Comparison of ENCODE assay signal across 20 cellular contexts in genomic region chr19:35890113-35890650, GRCh38. TPM values are rescaled to one million over a fixed set of nuclear protein-coding genes. Genes with fewer than 3 reads are reported as not detected.
A peak's percentile ranks its signal among the peaks of the same experiment; 100 is the strongest.
DNase-seq lines count a peak whose midpoint lies in the region; ATAC-seq and TF ChIP-seq lines count a peak whose summit lies in the region.
"Had no signal": no experiment of that assay in that cellular context is flagged by ENCODE, and none has a peak within 500 bp of the region (broad histone marks: within the 10 kb centered on the region; RNA-seq: fewer than 3 reads in every experiment).

No MANE protein-coding gene starts in this region.

- no peaks in the 10 kb centered on the region for H4K20me1 ChIP-seq in smooth muscle cell (ENCODE audit: low read depth)

- H3K36me3 Mint-ChIP-seq in stimulated activated naive CD8-positive, alpha-beta T cell treated with anti-CD3 and anti-CD28 coated beads, Interleukin-15, Interleukin-2, amounts not matched to agents 100 ng/mL and 50 ng/mL, for 24 hours (ENCODE audit: low read depth), result peaks cover 86% of the 10 kb centered on the region
- H3K36me3 Mint-ChIP-seq in memory B cell, result peaks cover 48% of the 10 kb centered on the region

- no peak overlapping the region for H3K4me3 ChIP-seq in smooth muscle cell

- no peak overlapping the region for H3K4me2 ChIP-seq in smooth muscle cell

- no peak overlapping the region for H3K27ac ChIP-seq in smooth muscle cell (ENCODE audit: low read depth)
- H3K27ac ChIP-seq: 22Rv1 had no signal

- H3K9me3 ChIP-seq in smooth muscle cell (replicated peaks; ENCODE audit: low read depth), result no peaks in the 10 kb centered on the region

- H3K36me3 ChIP-seq in smooth muscle cell (ENCODE audit: low read depth), result no peaks in the 10 kb centered on the region

- H3K27me3 ChIP-seq in smooth muscle cell (ENCODE audit: low read depth), result no peaks in the 10 kb centered on the region

- no peaks in the 10 kb centered on the region for H3F3A ChIP-seq in smooth muscle cell (ENCODE audit: low read depth)

- H3K9ac ChIP-seq in smooth muscle cell (ENCODE audit: low read depth), result no peak overlapping the region

- H3K9me3 Mint-ChIP-seq in stimulated activated naive CD8-positive, alpha-beta T cell treated with anti-CD3 and anti-CD28 coated beads, Interleukin-15, Interleukin-2, amounts not matched to agents 100 ng/mL and 50 ng/mL, for 24 hours, result no peaks in the 10 kb centered on the region
- no peaks in the 10 kb centered on the region for H3K9me3 Mint-ChIP-seq in memory B cell
- H3K9me3 Mint-ChIP-seq: CD8-positive, alpha-beta T cell had no signal

- peaks cover 12% of the 10 kb centered on the region for H3K4me1 Mint-ChIP-seq in stimulated activated naive CD8-positive, alpha-beta T cell treated with anti-CD3 and anti-CD28 coated beads, Interleukin-15, Interleukin-2, amounts not matched to agents 100 ng/mL and 50 ng/mL, for 24 hours (ENCODE audit: low read depth)
- peaks cover 10% of the 10 kb centered on the region for H3K4me1 Mint-ChIP-seq in memory B cell

- peak overlapping the region; percentile 45 for H3K27ac Mint-ChIP-seq in stimulated activated naive CD8-positive, alpha-beta T cell treated with anti-CD3 and anti-CD28 coated beads, Interleukin-15, Interleukin-2, amounts not matched to agents 100 ng/mL and 50 ng/mL, for 24 hours
- H3K27ac Mint-ChIP-seq in memory B cell, result peak overlapping the region; percentile 46
- H3K27ac Mint-ChIP-seq: CD8-positive, alpha-beta T cell had no signal

- no peaks in the 10 kb centered on the region for H3K79me2 ChIP-seq in smooth muscle cell (ENCODE audit: low read depth)

- H3K27me3 Mint-ChIP-seq in stimulated activated naive CD8-positive, alpha-beta T cell treated with anti-CD3 and anti-CD28 coated beads, Interleukin-15, Interleukin-2, amounts not matched to agents 100 ng/mL and 50 ng/mL, for 24 hours, result no peaks in the 10 kb centered on the region
- H3K27me3 Mint-ChIP-seq in memory B cell, result no peaks in the 10 kb centered on the region

- H2AFZ ChIP-seq in smooth muscle cell (ENCODE audit: low read depth), result no peak overlapping the region

- no peak for ATAC-seq in stimulated activated naive CD8-positive, alpha-beta T cell treated with anti-CD3 and anti-CD28 coated beads, Interleukin-15, Interleukin-2, amounts not matched to agents 100 U/mL and 50 U/mL, for 24 hours
- no peak for ATAC-seq in memory B cell (ENCODE audit: low read depth)
- ATAC-seq: CD8-positive, alpha-beta T cell; HepG2; PC-3 had no signal

- no peaks in the 10 kb centered on the region for H3K4me1 ChIP-seq in smooth muscle cell (ENCODE audit: low read depth)

- no peak overlapping the region for H3K4me3 Mint-ChIP-seq in stimulated activated naive CD8-positive, alpha-beta T cell treated with anti-CD3 and anti-CD28 coated beads, Interleukin-15, Interleukin-2, amounts not matched to agents 100 ng/mL and 50 ng/mL, for 24 hours
- no peak overlapping the region for H3K4me3 Mint-ChIP-seq in memory B cell
- H3K4me3 Mint-ChIP-seq: CD8-positive, alpha-beta T cell had no signal

- WGBS in smooth muscle cell (ENCODE audit: low lambda C conversion rate), result 96% methylated on average over 10 of the region's 13 CpGs

- DNase-seq in activated CD4-positive, alpha-beta T cell treated with anti-CD3 and anti-CD28 coated beads for 1 hour, result peak; percentile 47
- DNase-seq in activated CD4-positive, alpha-beta T cell treated with anti-CD3 and anti-CD28 coated beads for 48 hours, result no peak
- no peak for DNase-seq in stimulated activated naive CD8-positive, alpha-beta T cell treated with anti-CD3 and anti-CD28 coated beads, Interleukin-15, Interleukin-2, amounts not matched to agents 100 U/mL and 50 U/mL, for 24 hours
- no peak for DNase-seq in memory B cell (ENCODE audit: low spot score in 2 of 2)
- DNase-seq in NCI-H526 treated with DMSO at 0.1 percent for 48 hours (lab: John Stamatoyannopoulos, UW), result no peak
- no peak for DNase-seq in SHP77 (lab: John Stamatoyannopoulos, UW)
- DNase-seq in smooth muscle cell (lab: John Stamatoyannopoulos, UW; ENCODE audit: unreplicated experiment), result no peak
- DNase-seq: CD8-positive, alpha-beta T cell; DMS79; KG1; NCI-H1436 treated with DMSO at 0.1 percent for 48 hours; NCI-H2029 treated with DMSO at 0.1 percent for 48 hours; NCI-H510A; NCI-H82; PC-3 had no signal

- TF ChIP-seq CTCF in smooth muscle cell (IDR thresholded peaks at IDR 0.05; ENCODE audit: borderline replicate concordance, insufficient read depth, poor library complexity, severe bottlenecking), result no peak

RNA-seq across cellular contexts. Expression of gene NFKBID, which starts 10.2 kb away (rescaled TPM):
- 4.2 and 4.9 TPM in 2 replicates for total RNA-seq in smooth muscle cell
- polyA plus RNA-seq in smooth muscle cell, result 9.0 and 11.1 TPM in 2 replicates

RNA-seq across cellular contexts. Expression of gene HCST, which starts 12.1 kb away (rescaled TPM):
- 0.81 TPM in 1 of 2 replicates, not detected in the other for total RNA-seq in smooth muscle cell
- 2.6 and 3.4 TPM in 2 replicates for polyA plus RNA-seq in smooth muscle cell
- total RNA-seq: H1, PC-3 had no signal

RNA-seq across cellular contexts. Expression of gene TYROBP, which starts 17.9 kb away (rescaled TPM):
- not detected in 2 replicates for total RNA-seq in smooth muscle cell
- polyA plus RNA-seq in smooth muscle cell, result not detected in 2 replicates
- total RNA-seq: H1, HepG2, PC-3 had no signal
- polyA plus RNA-seq: BJ, HepG2 had no signal

RNA-seq across cellular contexts. Expression of gene APLP1, which starts 21.8 kb away (rescaled TPM):
- 40.1 and 81.8 TPM in 2 replicates for total RNA-seq in smooth muscle cell
- polyA plus RNA-seq in smooth muscle cell, result 98.3 and 114 TPM in 2 replicates
- total RNA-seq: CD8-positive, alpha-beta T cell had no signal

RNA-seq across cellular contexts. Expression of gene KIRREL2, which starts 33.5 kb away (rescaled TPM):
- total RNA-seq in smooth muscle cell, result 0.18 and 2.1 TPM in 2 replicates
- 0.56 and 0.64 TPM in 2 replicates for polyA plus RNA-seq in smooth muscle cell
- total RNA-seq: PC-3 had no signal
- polyA plus RNA-seq: BJ had no signal
